ENCODE assay signal across 21 cellular contexts in genomic region chr2:54850171-54851122, GRCh38.
"Had no signal": no experiment of that assay in that cellular context is flagged by ENCODE, and none has a peak within 500 bp of the region (broad histone marks: within the 10 kb centered on the region; RNA-seq: fewer than 3 reads in every experiment).

No MANE protein-coding gene starts in this region.

- H3K9me3 ChIP-seq: colonic mucosa, esophagus squamous epithelium, lower lobe of right lung, sigmoid colon, testis, tibial artery, upper lobe of left lung, uterus had no signal

- H3K4me2 ChIP-seq: neural progenitor cell had no signal

- H3K4me1 ChIP-seq: colonic mucosa, esophagus squamous epithelium, lower lobe of right lung, neural progenitor cell, parathyroid adenoma, sigmoid colon, testis, tibial artery, upper lobe of left lung, uterus had no signal

- H3K36me3 ChIP-seq: colonic mucosa, esophagus squamous epithelium, lower lobe of right lung, neural progenitor cell, sigmoid colon, tibial artery, upper lobe of left lung, uterus had no signal

- FAIRE-seq: frontal cortex had no signal

- H2AFZ ChIP-seq: neural progenitor cell, parathyroid adenoma had no signal

- H3K27me3 ChIP-seq: colonic mucosa, esophagus squamous epithelium, neural progenitor cell, sigmoid colon, testis, tibial artery, upper lobe of left lung, uterus had no signal

- H3K79me2 ChIP-seq: parathyroid adenoma had no signal

- H3K9ac ChIP-seq: neural progenitor cell, parathyroid adenoma had no signal

- DNase-seq: colonic mucosa; effector CD8-positive, alpha-beta T cell; endodermal cell; esophagus squamous epithelium; hypothalamus; islet precursor cell; left ventricle myocardium superior; lower lobe of right lung; sigmoid colon; stimulated activated CD4-positive, alpha-beta T cell treated with anti-CD3 and anti-CD28 coated beads, Interleukin-2, amount 100 ng/mL, for 24 hours; stimulated activated CD4-positive, alpha-beta T cell treated with anti-CD3 and anti-CD28 coated beads, Interleukin-4, amount 100 ng/mL, for 4 hours; stimulated activated naive CD8-positive, alpha-beta T cell treated with anti-CD3 and anti-CD28 coated beads, Interleukin-15, Interleukin-2, amounts not matched to agents 100 U/mL and 50 U/mL, for 24 hours; substantia nigra; testis; tibial artery; upper lobe of left lung; uterus had no signal

- ATAC-seq: left ventricle myocardium superior; lower lobe of right lung; stimulated activated memory B cell treated with anti-CD40 and anti-IgM and Interleukin-4, amounts not matched to agents 10 μg/mL and 1 μg/mL and 100 μg/mL, for 72 hours; stimulated activated naive CD8-positive, alpha-beta T cell treated with anti-CD3 and anti-CD28 coated beads, Interleukin-15, Interleukin-2, amounts not matched to agents 100 U/mL and 50 U/mL, for 24 hours had no signal

- H3K27ac ChIP-seq: colonic mucosa, esophagus squamous epithelium, lower lobe of right lung, neural progenitor cell, parathyroid adenoma, sigmoid colon, testis, tibial artery, upper lobe of left lung, uterus had no signal

- H3K4me3 ChIP-seq: colonic mucosa, esophagus squamous epithelium, lower lobe of right lung, neural progenitor cell, sigmoid colon, testis, tibial artery, upper lobe of left lung, uterus had no signal
